ENCODE assay signal across 1 cellular context in the genomic region with DNA sequence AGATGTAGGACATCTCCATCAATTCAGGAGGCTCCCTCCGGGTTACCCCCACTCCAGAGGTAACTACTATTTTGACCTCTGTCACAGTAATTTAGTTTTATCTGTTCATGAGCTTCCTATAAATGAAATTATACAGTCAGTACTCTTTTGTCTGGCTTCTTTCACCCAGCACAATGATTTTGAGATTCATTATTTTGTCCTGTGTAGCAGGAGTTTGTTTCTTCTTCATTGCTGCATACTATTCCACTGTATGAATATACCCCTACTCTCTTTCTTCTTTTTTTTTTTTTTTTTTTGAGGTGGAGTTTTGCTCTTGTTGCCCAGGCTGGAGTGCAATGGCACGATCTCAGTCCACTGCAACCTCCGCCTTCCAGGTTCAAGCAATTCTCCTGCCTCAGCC.
TF ChIP-seq lines count a peak whose summit lies in the region.

No MANE protein-coding gene starts in this region.

TF ChIP-seq in A549, 52 proteins besides CTCF, POLR2A, EP300 and RAD21 (continued from another document):
- TF ChIP-seq BCL3 (IDR thresholded peaks at IDR 0.05) (0 out of 3 replicates have a peak, but pooled peaks have one; percentile 15), ZSCAN20 (CRISPR knock-in tag; IDR thresholded peaks at IDR 0.05) (0 out of 2 replicates have a peak, but pooled peaks have one; percentile 10), CHD4 (IDR thresholded peaks at IDR 0.05; ENCODE audit: borderline replicate concordance) (no peak)
